ENCODE assay signal across 8 cellular contexts in genomic region chr11:112226062-112226921, GRCh38. TPM values are rescaled to one million over a fixed set of nuclear protein-coding genes. Genes with fewer than 3 reads are reported as not detected.
DNase-seq lines count a peak whose midpoint lies in the region; ATAC-seq and TF ChIP-seq lines count a peak whose summit lies in the region.

Gene PTS (plus strand): TSS chr11:112226428. CDS start chr11:112226444, 16 bp downstream.

- CTCF ChIA-PET in GM10248 (lab: Yijun Ruan, JAX) = interaction anchor here (1.8 to 3.5 kb wide), 2 partner anchors 45 to 54 kb away, joined by 4 to 29 read pairs; no protein-coding TSS in a partner anchor

- peak; percentile 96 for ATAC-seq in HG02571 (IDR thresholded peaks at IDR 0.05; ENCODE audit: unreplicated experiment)
- ATAC-seq in activated naive CD4-positive, alpha-beta T cell treated with anti-CD3 and anti-CD28 coated beads, Interleukin-2, amount 50 U/mL, for 72 hours = peak; percentile 96 to 97

- peaks cover 18% of the 10 kb centered on the region for H3K36me3 ChIP-seq in osteoblast (ENCODE audit: insufficient read depth, low read length)
- H3K36me3 ChIP-seq in testis (ENCODE audit: low read depth, missing control alignments) = no peaks in the 10 kb centered on the region

- intact Hi-C loops in testis (cut with DNase I; ENCODE audit: low total_unique reads) = no loop called here

- H3K27ac Mint-ChIP-seq in activated naive CD4-positive, alpha-beta T cell treated with anti-CD3 and anti-CD28 coated beads, Interleukin-2, amount 50 U/mL, for 72 hours = peak within 1 kb of the TSS; percentile 90 to 96

- no peak for TF ChIP-seq CTCF in GM10248 (IDR thresholded peaks at IDR 0.05; ENCODE audit: control extremely low read depth, extremely low read depth, low read depth, missing control alignments)
- no peak for TF ChIP-seq CTCF in NB4 (IDR thresholded peaks at IDR 0.05; ENCODE audit: low read depth, low read length)
- no peak for TF ChIP-seq CTCF in osteoblast (IDR thresholded peaks at IDR 0.05; ENCODE audit: extremely low read depth, low read depth, low read length)
- peak in 1 of 3 experiments; percentile 7 for TF ChIP-seq CTCF in testis (IDR thresholded peaks at IDR 0.05)

- TF ChIP-seq POLR2A in NB4 (IDR thresholded peaks at IDR 0.05; ENCODE audit: extremely low read depth, insufficient read length) (peak; percentile 94), testis (IDR thresholded peaks at IDR 0.05) (peak; percentile 63)

- H3K9me3 ChIP-seq in osteoblast (ENCODE audit: low read depth, low read length) (no peaks in the 10 kb centered on the region), testis (no peaks in the 10 kb centered on the region)

- 0 to 1% methylated on average over 8 to 62 of the region's 74 CpGs for WGBS in testis, 2 donors

- DNase-seq in GM10248 (ENCODE audit: extremely low spot score) (peak; percentile 96), NB4 (ENCODE audit: low read depth) (peak; percentile 91), SKM-1 (lab: John Stamatoyannopoulos, UW; ENCODE audit: unreplicated experiment) (peak; percentile 73), glomerular endothelial cell (ENCODE audit: extremely low read depth, low read depth, low spot score) (peak; percentile 36), osteoblast (ENCODE audit: insufficient read length, low spot score, missing footprints) (peak; percentile 98), testis (peak; percentile 87)
- DNase-seq in activated naive CD4-positive, alpha-beta T cell treated with anti-CD3 and anti-CD28 coated beads, Interleukin-2, amount 50 U/mL, for 72 hours (ENCODE audit: low spot score in 2 of 2) = peak; percentile 84 to 91

- peak within 1 kb of the TSS; percentile 99 for H3K4me2 ChIP-seq in osteoblast (ENCODE audit: insufficient read depth, low read length)

- no peaks in the 10 kb centered on the region for H3K9me3 Mint-ChIP-seq in activated naive CD4-positive, alpha-beta T cell treated with anti-CD3 and anti-CD28 coated beads, Interleukin-2, amount 50 U/mL, for 72 hours

- peak within 1 kb of the TSS; percentile 92 for H3K4me3 ChIP-seq in NB4 (ENCODE audit: low read depth, low read length)
- peak within 1 kb of the TSS; percentile 96 for H3K4me3 ChIP-seq in osteoblast (ENCODE audit: insufficient read depth, low read length)
- H3K4me3 ChIP-seq in testis = peak within 1 kb of the TSS; percentile 66 to 79

- POLR2A ChIA-PET in GM10248 (lab: Yijun Ruan, JAX) = interaction anchor here (1.0 kb wide), 1 partner anchor 54 kb away, joined by 3 read pairs; no protein-coding TSS in a partner anchor

- H3K36me3 Mint-ChIP-seq in activated naive CD4-positive, alpha-beta T cell treated with anti-CD3 and anti-CD28 coated beads, Interleukin-2, amount 50 U/mL, for 72 hours = peaks cover 7 to 26% of the 10 kb centered on the region in 2 donors

- H3K27ac ChIP-seq in osteoblast (ENCODE audit: low read depth, low read length) = peak within 1 kb of the TSS; percentile 99
- peak within 1 kb of the TSS; percentile 92 to 95 for H3K27ac ChIP-seq in testis

- no peaks in the 10 kb centered on the region for H3K27me3 ChIP-seq in osteoblast (ENCODE audit: insufficient read depth, low read length)
- no peaks in the 10 kb centered on the region for H3K27me3 ChIP-seq in testis

- no peaks in the 10 kb centered on the region for H4K20me1 ChIP-seq in osteoblast (ENCODE audit: insufficient read depth, low read length)

- peak within 1 kb of the TSS; percentile 100 for H2AFZ ChIP-seq in osteoblast (ENCODE audit: low read length)

- H3K4me1 ChIP-seq in osteoblast (ENCODE audit: insufficient read depth, low read length) = peaks cover 25% of the 10 kb centered on the region
- H3K4me1 ChIP-seq in testis = peaks cover 7% of the 10 kb centered on the region

- peaks cover 42% of the 10 kb centered on the region for H3K79me2 ChIP-seq in osteoblast (ENCODE audit: insufficient read depth, low read length)

RNA-seq across cellular contexts. Expression of gene PTS, which starts in this region (rescaled TPM):
- total RNA-seq in activated naive CD4-positive, alpha-beta T cell treated with anti-CD3 and anti-CD28 coated beads, Interleukin-2, amount 50 U/mL, for 72 hours = 10 to 100 TPM; 18.6 to 63.6 TPM
- total RNA-seq in glomerular endothelial cell (20.6 and 24.5 TPM in 2 replicates), osteoblast (48.0 and 56.5 TPM in 2 replicates), testis (10 to 100 TPM; 30.1 to 33.9 TPM)
- 28.0 TPM for polyA plus RNA-seq in testis (ENCODE audit: insufficient read depth, low read depth, low replicate concordance)

Comparison
In these comparisons a context has a peak if more than half of its experiments do, and no peak if none do; other contexts are left out.
1. Peak in every context shown above with its lines: DNase-seq, ATAC-seq, H3K4me3 ChIP-seq and H3K27ac ChIP-seq.
2. DNase-seq: peak in every context shown above with its lines; median percentile 98 in osteoblast; 96 in GM10248; 91 in NB4; 88 in activated naive CD4-positive, alpha-beta T cell treated with anti-CD3 and anti-CD28 coated beads, Interleukin-2, amount 50 U/mL, for 72 hours; 87 in testis; 73 in SKM-1; 36 in glomerular endothelial cell.